6 cellular contexts compared by ENCODE assay signal in genomic region chr11:66327171-66328035, GRCh38. TPM values are rescaled to one million over a fixed set of nuclear protein-coding genes. Genes with fewer than 3 reads are reported as not detected.
DNase-seq lines count a peak whose midpoint lies in the region; ATAC-seq lines count a peak whose summit lies in the region.

No MANE protein-coding gene starts in this region.

- peaks cover 4% of the 10 kb centered on the region for H3K36me3 Mint-ChIP-seq in effector memory CD8-positive, alpha-beta T cell (ENCODE audit: insufficient read depth)

- H3K4me1 Mint-ChIP-seq in effector memory CD8-positive, alpha-beta T cell (ENCODE audit: low read depth in 2 of 2), result peaks cover 27 to 29% of the 10 kb centered on the region in 2 donors

- no peak for ATAC-seq in effector memory CD8-positive, alpha-beta T cell (replicated peaks)
- ATAC-seq in HG03045 (IDR thresholded peaks at IDR 0.05; ENCODE audit: unreplicated experiment), result no peak

- peak overlapping the region in 20 of 21 experiments; percentile 16 to 86 (median 74) for H3K27ac ChIP-seq in skin epidermis

- DNase-seq in M059J (ENCODE audit: low read depth), result peak; percentile 57
- no peak for DNase-seq in effector memory CD8-positive, alpha-beta T cell
- DNase-seq in NCI-H2107 treated with DMSO at 0.1 percent for 48 hours (lab: John Stamatoyannopoulos, UW; ENCODE audit: unreplicated experiment), result no peak
- no peak for DNase-seq in anterior cingulate cortex (lab: John Stamatoyannopoulos, UW)

- no peak overlapping the region for H3K4me3 ChIP-seq in skin epidermis

- H3K4me3 Mint-ChIP-seq in effector memory CD8-positive, alpha-beta T cell, result peak overlapping the region; percentile 27 to 32

- H3K9me3 Mint-ChIP-seq in effector memory CD8-positive, alpha-beta T cell, result no peaks in the 10 kb centered on the region

- no peaks in the 10 kb centered on the region for H3K27me3 Mint-ChIP-seq in effector memory CD8-positive, alpha-beta T cell

- H3K27ac Mint-ChIP-seq in effector memory CD8-positive, alpha-beta T cell, result peak overlapping the region; percentile 0 to 66

RNA-seq across cellular contexts. Expression of gene RIN1, which starts 8.8 kb away (rescaled TPM):
- 13.5 and 19.6 TPM in 2 replicates for total RNA-seq in M059J (2014; rRNA removed; shearing (Covaris generic))

RNA-seq across cellular contexts. Expression of gene CD248, which starts 10.6 kb away (rescaled TPM):
- not detected in 2 replicates for total RNA-seq in M059J (2014; rRNA removed; shearing (Covaris generic))

RNA-seq across cellular contexts. Expression of gene BRMS1, which starts 17.5 kb away (rescaled TPM):
- 80.9 and 93.6 TPM in 2 replicates for total RNA-seq in M059J (2014; rRNA removed; shearing (Covaris generic))

RNA-seq across cellular contexts. Expression of gene B4GAT1, which starts 20.0 kb away (rescaled TPM):
- 33.0 and 40.3 TPM in 2 replicates for total RNA-seq in M059J (2014; rRNA removed; shearing (Covaris generic))

RNA-seq across cellular contexts. Expression of gene TMEM151A, which starts 35.7 kb away (rescaled TPM):
- total RNA-seq in M059J (2014; rRNA removed; shearing (Covaris generic)), result not detected in 2 replicates
